In genomic region chr3:22122567-22122966, GRCh38 we compare ENCODE assay signal across 14 cellular contexts.
DNase-seq lines count a peak whose midpoint lies in the region; ATAC-seq lines count a peak whose summit lies in the region.
"Had no signal": no experiment of that assay in that cellular context is flagged by ENCODE, and none has a peak within 500 bp of the region (broad histone marks: within the 10 kb centered on the region; RNA-seq: fewer than 3 reads in every experiment).

No MANE protein-coding gene starts in this region.

- H3K4me3 Mint-ChIP-seq in T-helper 17 cell: no peak overlapping the region
- H3K4me3 Mint-ChIP-seq: B cell had no signal

- H3K4me1 Mint-ChIP-seq in T-helper 17 cell: no peaks in the 10 kb centered on the region
- H3K4me1 Mint-ChIP-seq: B cell had no signal

- ATAC-seq in GM18520 (IDR thresholded peaks at IDR 0.05; ENCODE audit: unreplicated experiment) (peak; percentile 82), GM21381 (IDR thresholded peaks at IDR 0.05; ENCODE audit: unreplicated experiment) (peak; percentile 64), HG02938 (IDR thresholded peaks at IDR 0.05; ENCODE audit: unreplicated experiment) (peak; percentile 86), HG03469 (IDR thresholded peaks at IDR 0.05; ENCODE audit: unreplicated experiment) (peak; percentile 81), T-helper 17 cell (no peak)
- ATAC-seq: K562 had no signal

- H3K27me3 ChIP-seq in MG63: no peaks in the 10 kb centered on the region

- H3K27ac Mint-ChIP-seq in T-helper 17 cell: no peak overlapping the region
- H3K27ac Mint-ChIP-seq: B cell had no signal

- H3K9me3 ChIP-seq in T-helper 17 cell (ENCODE audit: control insufficient read depth, low read length, poor library complexity, severe bottlenecking): no peaks in the 10 kb centered on the region
- no peaks in the 10 kb centered on the region for H3K9me3 ChIP-seq in MG63

- no peaks in the 10 kb centered on the region for H3K27me3 Mint-ChIP-seq in T-helper 17 cell
- H3K27me3 Mint-ChIP-seq: B cell had no signal

- DNase-seq in activated CD4-positive, alpha-beta T cell treated with anti-CD3 and anti-CD28 coated beads for 1 hour: no peak
- DNase-seq in T-helper 17 cell: no peak
- DNase-seq in AG20443 (ENCODE audit: low spot score): no peak
- no peak for DNase-seq in MG63
- DNase-seq: activated gamma-delta T cell; EL; NCI-H2029; stimulated activated CD8-positive, alpha-beta memory T cell treated with anti-CD3 and anti-CD28 coated beads, Interleukin-4, amount 100 ng/mL, for 48 hours had no signal

- H3K36me3 ChIP-seq in MG63: no peaks in the 10 kb centered on the region

- no peaks in the 10 kb centered on the region for H3K36me3 Mint-ChIP-seq in T-helper 17 cell (ENCODE audit: low read depth)

- H3K4me3 ChIP-seq in MG63: no peak overlapping the region
- H3K4me3 ChIP-seq: K562 had no signal
